Comparison of ENCODE assay signal across 23 cellular contexts in the genomic region with DNA sequence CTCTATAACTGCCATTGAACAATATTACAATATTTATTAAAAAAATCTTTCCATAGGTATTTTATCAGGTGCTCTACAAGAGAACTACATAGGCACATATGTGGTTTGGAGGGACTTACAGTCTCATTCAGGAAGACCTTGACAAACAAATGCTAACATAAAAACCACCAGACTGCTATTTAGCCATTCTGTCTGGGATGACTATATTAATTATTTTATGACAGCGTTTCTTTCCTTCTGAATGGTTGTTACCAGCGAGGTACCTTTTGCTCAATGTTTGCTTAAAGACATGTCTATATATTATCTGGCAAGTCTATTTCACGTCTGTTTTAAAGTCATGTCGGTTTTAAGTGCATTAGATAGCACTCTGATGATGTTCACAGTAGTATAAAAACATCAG.
"Had no signal": no experiment of that assay in that cellular context is flagged by ENCODE, and none has a peak within 500 bp of the region (broad histone marks: within the 10 kb centered on the region; RNA-seq: fewer than 3 reads in every experiment).

No MANE protein-coding gene starts in this region.

- ATAC-seq: esophagus mucosa, gastrocnemius medialis, left lung had no signal

- H3K4me3 Mint-ChIP-seq: activated CD4-positive, alpha-beta T cell treated with anti-CD3 and anti-CD28 coated beads, Interleukin-2, amount 10 ng/mL, durations not matched to agents 7 days and 5 days; activated naive CD4-positive, alpha-beta T cell treated with anti-CD3 and anti-CD28 coated beads for 36 hours; mesothelial cell of epicardium; stimulated activated naive CD8-positive, alpha-beta T cell treated with anti-CD3 and anti-CD28 coated beads, Interleukin-15, Interleukin-2, amounts not matched to agents 100 ng/mL and 50 ng/mL, for 24 hours had no signal

- H3K4me1 ChIP-seq: ascending aorta, breast epithelium, gastrocnemius medialis had no signal

- FAIRE-seq: kidney, urothelium cell line had no signal

- H3K36me3 ChIP-seq: ascending aorta, breast epithelium, gastrocnemius medialis, left lung, tibial nerve had no signal

- H3K27ac Mint-ChIP-seq: activated CD4-positive, alpha-beta T cell treated with anti-CD3 and anti-CD28 coated beads, Interleukin-2, amount 10 ng/mL, durations not matched to agents 7 days and 5 days; mesothelial cell of epicardium; stimulated activated naive CD8-positive, alpha-beta T cell treated with anti-CD3 and anti-CD28 coated beads, Interleukin-15, Interleukin-2, amounts not matched to agents 100 ng/mL and 50 ng/mL, for 24 hours had no signal

- H3K9me3 Mint-ChIP-seq: activated naive CD4-positive, alpha-beta T cell treated with anti-CD3 and anti-CD28 coated beads for 36 hours; mesothelial cell of epicardium; stimulated activated naive CD8-positive, alpha-beta T cell treated with anti-CD3 and anti-CD28 coated beads, Interleukin-15, Interleukin-2, amounts not matched to agents 100 ng/mL and 50 ng/mL, for 24 hours had no signal

- H3K27me3 Mint-ChIP-seq: stimulated activated naive CD8-positive, alpha-beta T cell treated with anti-CD3 and anti-CD28 coated beads, Interleukin-15, Interleukin-2, amounts not matched to agents 100 ng/mL and 50 ng/mL, for 24 hours had no signal

- H3K9me3 ChIP-seq: ascending aorta, breast epithelium, gastrocnemius medialis, left lung, tibial nerve had no signal

- DNase-seq: activated CD4-positive, alpha-beta T cell treated with anti-CD3 and anti-CD28 coated beads, Interleukin-2, amount 10 ng/mL, durations not matched to agents 7 days and 5 days; activated CD4-positive, CD25-positive, alpha-beta regulatory T cell; activated CD8-positive, alpha-beta memory T cell treated with anti-CD3 and anti-CD28 coated beads, Interleukin-2, amount 50 U/mL, for 48 hours; activated naive CD4-positive, alpha-beta T cell treated with anti-CD3 and anti-CD28 coated beads for 36 hours; cerebellar nuclear complex; cortex of kidney; effector CD4-positive, alpha-beta T cell; gastrocnemius medialis; head of caudate nucleus; kidney; left lung; occipital lobe; posterior cingulate gyrus; retina; T-helper 1 cell; T1000 had no signal

- H3K27me3 ChIP-seq: ascending aorta, breast epithelium, gastrocnemius medialis, left lung, tibial nerve had no signal

- H3K4me3 ChIP-seq: ascending aorta, breast epithelium, gastrocnemius medialis, left lung, tibial nerve had no signal

- H3K36me3 Mint-ChIP-seq: mesothelial cell of epicardium had no signal

- H3K27ac ChIP-seq: ascending aorta, breast epithelium, gastrocnemius medialis had no signal
